Comparison of ENCODE assay signal across 8 cellular contexts in the genomic region with DNA sequence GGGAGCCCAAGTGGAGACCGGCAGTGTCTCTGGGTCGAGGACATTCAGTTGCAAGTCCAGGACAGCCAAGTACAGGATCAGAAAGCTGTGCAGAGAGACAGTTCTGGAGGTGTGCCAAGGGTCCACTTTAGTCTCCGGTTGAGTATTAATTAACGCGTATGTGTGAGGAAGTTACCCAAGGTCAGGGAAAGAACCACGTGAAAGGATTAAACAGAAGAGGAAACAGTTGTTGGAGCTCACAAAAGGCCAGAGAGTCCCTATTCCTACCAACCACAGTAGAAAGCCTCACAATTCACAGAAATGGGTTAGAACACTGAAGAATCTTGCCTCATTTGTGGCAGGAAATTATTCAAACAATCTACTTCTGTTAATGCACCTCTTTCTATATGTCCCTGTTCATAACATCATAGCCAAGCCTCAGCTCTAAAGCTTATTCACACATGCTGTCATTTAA. TPM values are rescaled to one million over a fixed set of nuclear protein-coding genes. Genes with fewer than 3 reads are reported as not detected.
A peak's percentile ranks its signal among the peaks of the same experiment; 100 is the strongest.
DNase-seq lines count a peak whose midpoint lies in the region; ATAC-seq and TF ChIP-seq lines count a peak whose summit lies in the region.

No MANE protein-coding gene starts in this region.

- DNase-seq in Caki2 (ENCODE audit: low read depth) (peak; percentile 34), NCI-H774 (lab: John Stamatoyannopoulos, UW) (peak; percentile 69), Right ventricle myocardium superior (no peak), stomach (peak; percentile 60), AG08395 (ENCODE audit: low spot score) (no peak), chondrocyte (ENCODE audit: low spot score) (no peak), ACHN (no peak)

- no peaks in the 10 kb centered on the region for H3K27me3 ChIP-seq in stomach

- peak; percentile 88 for ATAC-seq in HG02981 (IDR thresholded peaks at IDR 0.05; ENCODE audit: unreplicated experiment)
- ATAC-seq in Right ventricle myocardium superior (ENCODE audit: poor library complexity) = peak; percentile 88

- TF ChIP-seq POLR2A in stomach (IDR thresholded peaks at IDR 0.05) = no peak

- TF ChIP-seq CTCF in stomach (IDR thresholded peaks at IDR 0.05) (no peak), chondrocyte (IDR thresholded peaks at IDR 0.05) (no peak)

- in situ Hi-C loops in Caki2 (cut with HindIII; ENCODE audit: low pct_unique_long_range_greater_than_20kb, low sequenced_read_pairs) = no loop called here
- in situ Hi-C loops in ACHN (cut with HindIII; ENCODE audit: low pct_ligation_motif_present, low pct_unique_long_range_greater_than_20kb, low sequenced_read_pairs) = no loop called here

- no peak overlapping the region for H3K4me3 ChIP-seq in stomach

- peak overlapping the region in 3 of 5 donors; percentile 31 to 73 (median 62) for H3K27ac ChIP-seq in stomach

- no peak for TF ChIP-seq EP300 in stomach (IDR thresholded peaks at IDR 0.05)

- H3K9me3 ChIP-seq in stomach = no peaks in the 10 kb centered on the region

- H3K4me1 Mint-ChIP-seq in chondrocyte (ENCODE audit: low read depth) = no peaks in the 10 kb centered on the region

- intact Hi-C loops in Right ventricle myocardium superior (cut with DNase I) = no loop called here
- intact Hi-C loops in stomach (cut with DNase I; ENCODE audit: low total_unique reads) = no loop called here

- no peak overlapping the region for H3K4me3 Mint-ChIP-seq in chondrocyte (ENCODE audit: unreplicated experiment)

- WGBS in stomach, 5 donors = 10 to 22% (median 13%) methylated on average over 6 of the region's 6 CpGs

- no peaks in the 10 kb centered on the region for H3K9me3 Mint-ChIP-seq in chondrocyte (ENCODE audit: low read depth)

- H3K36me3 ChIP-seq in stomach = no peaks in the 10 kb centered on the region

- H3K27ac Mint-ChIP-seq in chondrocyte (ENCODE audit: unreplicated experiment) = no peak overlapping the region

- no peaks in the 10 kb centered on the region for H3K36me3 Mint-ChIP-seq in chondrocyte (ENCODE audit: low read depth)

- peaks cover 0 to 23% (median 6%) of the 10 kb centered on the region in 4 donors for H3K4me1 ChIP-seq in stomach

- peaks cover 14% of the 10 kb centered on the region for H3K27me3 Mint-ChIP-seq in chondrocyte (ENCODE audit: low read depth)

RNA-seq across cellular contexts. Expression of a gene that starts 17.9 kb away (rescaled TPM):
- not detected in 2 replicates for total RNA-seq in Caki2 (2014; rRNA removed; shearing (Covaris generic); ENCODE audit: low replicate concordance)
- total RNA-seq in Right ventricle myocardium superior (1.5 TPM), stomach (10 to 100 TPM in 4 of 5 donors, 1 to 10 TPM in 1; 2.3 to 17.3 (median 11.6) TPM), chondrocyte (2.4 to 6.1 TPM (median 5.1 TPM) in 3 replicates)
- polyA plus RNA-seq in stomach = 1 to 10 TPM; 2.0 to 5.3 (median 3.4) TPM

Comparison
In these comparisons a context has a peak if more than half of its experiments do, and no peak if none do; other contexts are left out.
1. DNase-seq: peak in Caki2 (single experiment), NCI-H774 (single experiment) and stomach (single experiment); none in Right ventricle myocardium superior (single experiment), AG08395 (single experiment), chondrocyte (single experiment) and ACHN (single experiment).